12 cellular contexts compared by ENCODE assay signal in genomic region chr9:2281031-2281802, GRCh38.
A peak's percentile ranks its signal among the peaks of the same experiment; 100 is the strongest.
DNase-seq lines count a peak whose midpoint lies in the region; ATAC-seq and TF ChIP-seq lines count a peak whose summit lies in the region.
"Had no signal": no experiment of that assay in that cellular context is flagged by ENCODE, and none has a peak within 500 bp of the region (broad histone marks: within the 10 kb centered on the region; RNA-seq: fewer than 3 reads in every experiment).

No MANE protein-coding gene starts in this region.

- H3K36me3 ChIP-seq in NT2/D1 (ENCODE audit: insufficient read depth, insufficient read length, low read length) (no peaks in the 10 kb centered on the region), neuronal stem cell (replicated peaks in 1 of 2; ENCODE audit: control insufficient read depth in 2 of 2, insufficient read depth in 2 of 2, low read length in 2 of 2) (no peaks in the 10 kb centered on the region)
- H3K36me3 ChIP-seq: adrenal gland had no signal

- no peaks in the 10 kb centered on the region for H3K4me1 ChIP-seq in NT2/D1 (ENCODE audit: insufficient read depth, insufficient read length)
- peaks cover 3% of the 10 kb centered on the region for H3K4me1 ChIP-seq in foreskin keratinocyte
- H3K4me1 ChIP-seq in neuronal stem cell (ENCODE audit: control insufficient read depth in 2 of 2, insufficient read depth in 1 of 2, low read depth in 1 of 2, low read length in 2 of 2) = peaks cover 5 to 9% of the 10 kb centered on the region in 2 donors
- H3K4me1 ChIP-seq: adrenal gland had no signal

- no CpG with 5 or more reads among the region's 13 CpGs for WGBS in neuronal stem cell (ENCODE audit: extremely low coverage in 2 of 2, insufficient read length in 2 of 2, insufficient replicate concordance in 1 of 2), 2 donors

- no peak overlapping the region for H2BK5ac ChIP-seq in neuronal stem cell (ENCODE audit: low read length)

- H4K8ac ChIP-seq in neuronal stem cell (ENCODE audit: low read depth, low read length) = no peak overlapping the region

- no peak for ATAC-seq in foreskin keratinocyte

- H3K79me1 ChIP-seq in neuronal stem cell (ENCODE audit: low read depth, low read length) = no peaks in the 10 kb centered on the region

- TF ChIP-seq CTCF in foreskin keratinocyte (conservative IDR thresholded peaks at IDR 0.05) = no peak

- no peak overlapping the region for H3K4me2 ChIP-seq in neuronal stem cell (ENCODE audit: insufficient read depth, low read length, poor library complexity, severe bottlenecking)

- no peak overlapping the region for H2AK5ac ChIP-seq in neuronal stem cell (ENCODE audit: low read depth, low read length)

- H3K27ac ChIP-seq in foreskin keratinocyte (no peak overlapping the region), neuronal stem cell (replicated peaks; ENCODE audit: low read length) (no peak overlapping the region)
- H3K27ac ChIP-seq: adrenal gland, dorsolateral prefrontal cortex had no signal

- H3K4me3 ChIP-seq in NT2/D1 (ENCODE audit: insufficient read length, low read depth) (no peak overlapping the region), neuronal stem cell (ENCODE audit: low read length in 2 of 2) (no peak overlapping the region)
- H3K4me3 ChIP-seq: adrenal gland, dorsolateral prefrontal cortex had no signal

- no peaks in the 10 kb centered on the region for H3K27me3 ChIP-seq in NT2/D1 (ENCODE audit: insufficient read depth, insufficient read length)
- H3K27me3 ChIP-seq in foreskin keratinocyte = no peaks in the 10 kb centered on the region
- H3K27me3 ChIP-seq in neuronal stem cell (ENCODE audit: control insufficient read depth in 3 of 3, insufficient read depth in 3 of 3, low read depth in 1 of 3, low read length in 3 of 3) = no peaks in the 10 kb centered on the region
- H3K27me3 ChIP-seq: adrenal gland, dorsolateral prefrontal cortex had no signal

- no peak overlapping the region for H2BK12ac ChIP-seq in neuronal stem cell (ENCODE audit: low read length)

- H3K9ac ChIP-seq in NT2/D1 (ENCODE audit: insufficient read length, low read depth) (no peak overlapping the region), neuronal stem cell (ENCODE audit: low read depth, low read length, poor library complexity) (no peak overlapping the region)

- H3K23ac ChIP-seq in neuronal stem cell (ENCODE audit: low read depth, low read length, poor library complexity) = no peak overlapping the region

- H3K9me3 ChIP-seq in NT2/D1 (ENCODE audit: insufficient read depth, low read length) = peaks cover 9% of the 10 kb centered on the region
- no peaks in the 10 kb centered on the region for H3K9me3 ChIP-seq in neuronal stem cell (replicated peaks in 1 of 2; ENCODE audit: control insufficient read depth in 2 of 2, insufficient read depth in 1 of 2, low read depth in 1 of 2, low read length in 2 of 2)
- H3K9me3 ChIP-seq: adrenal gland had no signal

- peak overlapping the region; percentile 14 for H2AFZ ChIP-seq in neuronal stem cell (ENCODE audit: low read length)

- DNase-seq in ELR (ENCODE audit: low read depth) (peak; percentile 10), NT2/D1 (ENCODE audit: low read depth, low spot score) (peak; percentile 92), foreskin keratinocyte (peak; percentile 32 to 71), neuronal stem cell (ENCODE audit: low spot score) (peak; percentile 14), dedifferentiated amniotic fluid mesenchymal stem cell (ENCODE audit: extremely low spot score) (no peak), NCI-H187 (lab: John Stamatoyannopoulos, UW) (no peak), Kasumi-1 (lab: John Stamatoyannopoulos, UW) (no peak), HK-2 (ENCODE audit: unreplicated experiment) (no peak)
- DNase-seq: activated CD4-positive, alpha-beta memory T cell treated with anti-CD3 and anti-CD28 coated beads for 36 hours; adrenal gland; C1 segment of cervical spinal cord; dorsolateral prefrontal cortex had no signal

- H3K4ac ChIP-seq in neuronal stem cell (ENCODE audit: low read length) = no peak overlapping the region

- H4K91ac ChIP-seq in neuronal stem cell (ENCODE audit: low read depth, low read length, poor library complexity) = no peak overlapping the region

- no peak overlapping the region for H3K14ac ChIP-seq in neuronal stem cell (ENCODE audit: low read length)

- H2BK120ac ChIP-seq in neuronal stem cell (ENCODE audit: low read depth, low read length) = no peak overlapping the region

- no peak overlapping the region for H2BK15ac ChIP-seq in neuronal stem cell (ENCODE audit: low read length)

- H3K18ac ChIP-seq in neuronal stem cell (ENCODE audit: low read length) = no peak overlapping the region

Comparison
In these comparisons a context has a peak if more than half of its experiments do, and no peak if none do; other contexts are left out.
1. DNase-seq: peak in ELR (single experiment), NT2/D1 (single experiment), foreskin keratinocyte (2 of 2) and neuronal stem cell (single experiment); none in dedifferentiated amniotic fluid mesenchymal stem cell (single experiment), NCI-H187 (0 of 2), Kasumi-1 (0 of 2) and HK-2 (single experiment).